ENCODE assay signal across 1 cellular context in the genomic region with DNA sequence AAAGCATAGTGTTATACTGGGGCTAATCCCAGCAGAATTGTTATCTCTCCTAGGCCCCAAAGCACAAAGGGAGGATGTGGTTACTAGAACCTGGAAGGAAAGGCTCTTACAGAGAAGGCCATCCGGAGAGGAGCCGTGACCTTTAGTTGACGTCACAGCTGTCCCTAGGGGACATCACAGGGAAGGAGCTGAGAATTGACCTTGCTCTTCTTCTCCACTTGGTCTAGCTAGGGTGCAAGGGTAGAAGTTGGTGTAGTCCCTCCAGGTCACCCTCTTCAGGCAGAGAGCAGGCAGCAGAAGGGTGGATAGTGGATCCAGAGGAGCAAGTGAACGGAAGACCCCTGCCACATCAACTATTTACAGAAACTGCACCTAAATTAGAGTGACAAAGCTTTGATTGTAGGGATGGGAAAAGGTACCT.
A peak's percentile ranks its signal among the peaks of the same experiment; 100 is the strongest.
TF ChIP-seq lines count a peak whose summit lies in the region.

No MANE protein-coding gene starts in this region.

TF ChIP-seq in K562, 482 proteins besides CTCF, POLR2A, EP300 and RAD21 (continued from another document and continues in another):
- TF ChIP-seq, protein P1, sequence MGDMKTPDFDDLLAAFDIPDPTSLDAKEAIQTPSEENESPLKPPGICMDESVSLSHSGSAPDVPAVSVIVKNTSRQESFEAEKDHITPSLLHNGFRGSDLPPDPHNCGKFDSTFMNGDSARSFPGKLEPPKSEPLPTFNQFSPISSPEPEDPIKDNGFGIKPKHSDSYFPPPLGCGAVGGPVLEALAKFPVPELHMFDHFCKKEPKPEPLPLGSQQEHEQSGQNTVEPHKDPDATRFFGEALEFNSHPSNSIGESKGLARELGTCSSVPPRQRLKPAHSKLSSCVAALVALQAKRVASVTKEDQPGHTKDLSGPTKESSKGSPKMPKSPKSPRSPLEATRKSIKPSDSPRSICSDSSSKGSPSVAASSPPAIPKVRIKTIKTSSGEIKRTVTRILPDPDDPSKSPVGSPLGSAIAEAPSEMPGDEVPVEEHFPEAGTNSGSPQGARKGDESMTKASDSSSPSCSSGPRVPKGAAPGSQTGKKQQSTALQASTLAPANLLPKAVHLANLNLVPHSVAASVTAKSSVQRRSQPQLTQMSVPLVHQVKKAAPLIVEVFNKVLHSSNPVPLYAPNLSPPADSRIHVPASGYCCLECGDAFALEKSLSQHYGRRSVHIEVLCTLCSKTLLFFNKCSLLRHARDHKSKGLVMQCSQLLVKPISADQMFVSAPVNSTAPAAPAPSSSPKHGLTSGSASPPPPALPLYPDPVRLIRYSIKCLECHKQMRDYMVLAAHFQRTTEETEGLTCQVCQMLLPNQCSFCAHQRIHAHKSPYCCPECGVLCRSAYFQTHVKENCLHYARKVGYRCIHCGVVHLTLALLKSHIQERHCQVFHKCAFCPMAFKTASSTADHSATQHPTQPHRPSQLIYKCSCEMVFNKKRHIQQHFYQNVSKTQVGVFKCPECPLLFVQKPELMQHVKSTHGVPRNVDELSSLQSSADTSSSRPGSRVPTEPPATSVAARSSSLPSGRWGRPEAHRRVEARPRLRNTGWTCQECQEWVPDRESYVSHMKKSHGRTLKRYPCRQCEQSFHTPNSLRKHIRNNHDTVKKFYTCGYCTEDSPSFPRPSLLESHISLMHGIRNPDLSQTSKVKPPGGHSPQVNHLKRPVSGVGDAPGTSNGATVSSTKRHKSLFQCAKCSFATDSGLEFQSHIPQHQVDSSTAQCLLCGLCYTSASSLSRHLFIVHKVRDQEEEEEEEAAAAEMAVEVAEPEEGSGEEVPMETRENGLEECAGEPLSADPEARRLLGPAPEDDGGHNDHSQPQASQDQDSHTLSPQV (IDR thresholded peaks at IDR 0.05): peak; percentile 41; the same call in 1 of the 2 replicates
- no peak for TF ChIP-seq CHD2 (IDR thresholded peaks at IDR 0.05; ENCODE audit: low read depth, low read length)
- TF ChIP-seq BRF1 (IDR thresholded peaks at IDR 0.05; ENCODE audit: borderline replicate concordance, extremely low read depth, insufficient read length): no peak
- TF ChIP-seq, protein P2, sequence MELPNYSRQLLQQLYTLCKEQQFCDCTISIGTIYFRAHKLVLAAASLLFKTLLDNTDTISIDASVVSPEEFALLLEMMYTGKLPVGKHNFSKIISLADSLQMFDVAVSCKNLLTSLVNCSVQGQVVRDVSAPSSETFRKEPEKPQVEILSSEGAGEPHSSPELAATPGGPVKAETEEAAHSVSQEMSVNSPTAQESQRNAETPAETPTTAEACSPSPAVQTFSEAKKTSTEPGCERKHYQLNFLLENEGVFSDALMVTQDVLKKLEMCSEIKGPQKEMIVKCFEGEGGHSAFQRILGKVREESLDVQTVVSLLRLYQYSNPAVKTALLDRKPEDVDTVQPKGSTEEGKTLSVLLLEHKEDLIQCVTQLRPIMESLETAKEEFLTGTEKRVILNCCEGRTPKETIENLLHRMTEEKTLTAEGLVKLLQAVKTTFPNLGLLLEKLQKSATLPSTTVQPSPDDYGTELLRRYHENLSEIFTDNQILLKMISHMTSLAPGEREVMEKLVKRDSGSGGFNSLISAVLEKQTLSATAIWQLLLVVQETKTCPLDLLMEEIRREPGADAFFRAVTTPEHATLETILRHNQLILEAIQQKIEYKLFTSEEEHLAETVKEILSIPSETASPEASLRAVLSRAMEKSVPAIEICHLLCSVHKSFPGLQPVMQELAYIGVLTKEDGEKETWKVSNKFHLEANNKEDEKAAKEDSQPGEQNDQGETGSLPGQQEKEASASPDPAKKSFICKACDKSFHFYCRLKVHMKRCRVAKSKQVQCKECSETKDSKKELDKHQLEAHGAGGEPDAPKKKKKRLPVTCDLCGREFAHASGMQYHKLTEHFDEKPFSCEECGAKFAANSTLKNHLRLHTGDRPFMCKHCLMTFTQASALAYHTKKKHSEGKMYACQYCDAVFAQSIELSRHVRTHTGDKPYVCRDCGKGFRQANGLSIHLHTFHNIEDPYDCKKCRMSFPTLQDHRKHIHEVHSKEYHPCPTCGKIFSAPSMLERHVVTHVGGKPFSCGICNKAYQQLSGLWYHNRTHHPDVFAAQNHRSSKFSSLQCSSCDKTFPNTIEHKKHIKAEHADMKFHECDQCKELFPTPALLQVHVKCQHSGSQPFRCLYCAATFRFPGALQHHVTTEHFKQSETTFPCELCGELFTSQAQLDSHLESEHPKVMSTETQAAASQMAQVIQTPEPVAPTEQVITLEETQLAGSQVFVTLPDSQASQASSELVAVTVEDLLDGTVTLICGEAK (IDR thresholded peaks at IDR 0.05): peak; percentile 88
- TF ChIP-seq, protein P2 (CRISPR knock-in tag; IDR thresholded peaks at IDR 0.05): no peak
- no peak for TF ChIP-seq ZC3H8 (IDR thresholded peaks at IDR 0.05)
- TF ChIP-seq SMARCB1 (IDR thresholded peaks at IDR 0.05; ENCODE audit: insufficient read length, low read depth): no peak
- TF ChIP-seq JUNB (CRISPR knock-in tag; conservative IDR thresholded peaks at IDR 0.05): no peak
- TF ChIP-seq, protein P3, sequence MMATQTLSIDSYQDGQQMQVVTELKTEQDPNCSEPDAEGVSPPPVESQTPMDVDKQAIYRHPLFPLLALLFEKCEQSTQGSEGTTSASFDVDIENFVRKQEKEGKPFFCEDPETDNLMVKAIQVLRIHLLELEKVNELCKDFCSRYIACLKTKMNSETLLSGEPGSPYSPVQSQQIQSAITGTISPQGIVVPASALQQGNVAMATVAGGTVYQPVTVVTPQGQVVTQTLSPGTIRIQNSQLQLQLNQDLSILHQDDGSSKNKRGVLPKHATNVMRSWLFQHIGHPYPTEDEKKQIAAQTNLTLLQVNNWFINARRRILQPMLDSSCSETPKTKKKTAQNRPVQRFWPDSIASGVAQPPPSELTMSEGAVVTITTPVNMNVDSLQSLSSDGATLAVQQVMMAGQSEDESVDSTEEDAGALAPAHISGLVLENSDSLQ (IDR thresholded peaks at IDR 0.05): peak; percentile 68
- TF ChIP-seq, protein P4, sequence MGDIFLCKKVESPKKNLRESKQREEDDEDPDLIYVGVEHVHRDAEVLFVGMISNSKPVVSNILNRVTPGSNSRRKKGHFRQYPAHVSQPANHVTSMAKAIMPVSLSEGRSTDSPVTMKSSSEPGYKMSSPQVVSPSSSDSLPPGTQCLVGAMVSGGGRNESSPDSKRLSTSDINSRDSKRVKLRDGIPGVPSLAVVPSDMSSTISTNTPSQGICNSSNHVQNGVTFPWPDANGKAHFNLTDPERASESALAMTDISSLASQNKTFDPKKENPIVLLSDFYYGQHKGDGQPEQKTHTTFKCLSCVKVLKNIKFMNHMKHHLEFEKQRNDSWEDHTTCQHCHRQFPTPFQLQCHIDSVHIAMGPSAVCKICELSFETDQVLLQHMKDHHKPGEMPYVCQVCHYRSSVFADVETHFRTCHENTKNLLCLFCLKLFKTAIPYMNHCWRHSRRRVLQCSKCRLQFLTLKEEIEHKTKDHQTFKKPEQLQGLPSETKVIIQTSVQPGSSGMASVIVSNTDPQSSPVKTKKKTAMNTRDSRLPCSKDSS (IDR thresholded peaks at IDR 0.05; ENCODE audit: low read depth, partially characterized antibody): no peak
- no peak for TF ChIP-seq ARHGAP35 (IDR thresholded peaks at IDR 0.05; ENCODE audit: partially characterized antibody)
- TF ChIP-seq, protein P5, sequence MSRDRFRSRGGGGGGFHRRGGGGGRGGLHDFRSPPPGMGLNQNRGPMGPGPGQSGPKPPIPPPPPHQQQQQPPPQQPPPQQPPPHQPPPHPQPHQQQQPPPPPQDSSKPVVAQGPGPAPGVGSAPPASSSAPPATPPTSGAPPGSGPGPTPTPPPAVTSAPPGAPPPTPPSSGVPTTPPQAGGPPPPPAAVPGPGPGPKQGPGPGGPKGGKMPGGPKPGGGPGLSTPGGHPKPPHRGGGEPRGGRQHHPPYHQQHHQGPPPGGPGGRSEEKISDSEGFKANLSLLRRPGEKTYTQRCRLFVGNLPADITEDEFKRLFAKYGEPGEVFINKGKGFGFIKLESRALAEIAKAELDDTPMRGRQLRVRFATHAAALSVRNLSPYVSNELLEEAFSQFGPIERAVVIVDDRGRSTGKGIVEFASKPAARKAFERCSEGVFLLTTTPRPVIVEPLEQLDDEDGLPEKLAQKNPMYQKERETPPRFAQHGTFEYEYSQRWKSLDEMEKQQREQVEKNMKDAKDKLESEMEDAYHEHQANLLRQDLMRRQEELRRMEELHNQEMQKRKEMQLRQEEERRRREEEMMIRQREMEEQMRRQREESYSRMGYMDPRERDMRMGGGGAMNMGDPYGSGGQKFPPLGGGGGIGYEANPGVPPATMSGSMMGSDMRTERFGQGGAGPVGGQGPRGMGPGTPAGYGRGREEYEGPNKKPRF (IDR thresholded peaks at IDR 0.05; ENCODE audit: low read depth, low read length): no peak
- no peak for TF ChIP-seq BDP1 (IDR thresholded peaks at IDR 0.05; ENCODE audit: insufficient read depth, insufficient read length)
- TF ChIP-seq SMARCC2 (IDR thresholded peaks at IDR 0.05; ENCODE audit: low read depth): 0 out of 2 replicates have a peak, but pooled peaks have one; percentile 5
- no peak for TF ChIP-seq MCM5 (IDR thresholded peaks at IDR 0.05; ENCODE audit: low read depth)
- TF ChIP-seq, protein P6, sequence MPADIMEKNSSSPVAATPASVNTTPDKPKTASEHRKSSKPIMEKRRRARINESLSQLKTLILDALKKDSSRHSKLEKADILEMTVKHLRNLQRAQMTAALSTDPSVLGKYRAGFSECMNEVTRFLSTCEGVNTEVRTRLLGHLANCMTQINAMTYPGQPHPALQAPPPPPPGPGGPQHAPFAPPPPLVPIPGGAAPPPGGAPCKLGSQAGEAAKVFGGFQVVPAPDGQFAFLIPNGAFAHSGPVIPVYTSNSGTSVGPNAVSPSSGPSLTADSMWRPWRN (IDR thresholded peaks at IDR 0.05; ENCODE audit: low read depth): 0 out of 2 replicates have a peak, but pooled peaks have one; percentile 19
- TF ChIP-seq ZNF699 (CRISPR knock-in tag; IDR thresholded peaks at IDR 0.05; ENCODE audit: insufficient replicate concordance): no peak
- TF ChIP-seq LEF1 (IDR thresholded peaks at IDR 0.05): peak; percentile 67; the same call in 1 of the 2 replicates
- no peak for TF ChIP-seq POLR2B (IDR thresholded peaks at IDR 0.05; ENCODE audit: low read depth, partially characterized antibody)
- no peak for TF ChIP-seq RFX7 (CRISPR knock-in tag; IDR thresholded peaks at IDR 0.05)
- no peak for TF ChIP-seq PTRF (tag; IDR thresholded peaks at IDR 0.05)
- 0 out of 4 replicates have a peak, but pooled peaks of 1 of the 2 experiments have one; percentile 43 for TF ChIP-seq ARNT (IDR thresholded peaks at IDR 0.05)
- TF ChIP-seq, protein P7, sequence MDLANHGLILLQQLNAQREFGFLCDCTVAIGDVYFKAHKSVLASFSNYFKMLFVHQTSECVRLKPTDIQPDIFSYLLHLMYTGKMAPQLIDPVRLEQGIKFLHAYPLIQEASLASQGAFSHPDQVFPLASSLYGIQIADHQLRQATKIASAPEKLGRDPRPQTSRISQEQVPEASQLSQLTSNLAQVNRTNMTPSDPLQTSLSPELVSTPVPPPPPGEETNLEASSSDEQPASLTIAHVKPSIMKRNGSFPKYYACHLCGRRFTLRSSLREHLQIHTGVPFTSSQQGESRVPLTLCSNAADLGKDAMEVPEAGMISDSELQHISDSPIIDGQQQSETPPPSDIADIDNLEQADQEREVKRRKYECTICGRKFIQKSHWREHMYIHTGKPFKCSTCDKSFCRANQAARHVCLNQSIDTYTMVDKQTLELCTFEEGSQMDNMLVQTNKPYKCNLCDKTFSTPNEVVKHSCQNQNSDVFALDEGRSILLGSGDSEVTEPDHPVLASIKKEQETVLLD (IDR thresholded peaks at IDR 0.05): no peak; the same call in 1 of the 2 replicates
- TF ChIP-seq ERF (CRISPR knock-in tag; IDR thresholded peaks at IDR 0.05): no peak
- TF ChIP-seq NEUROD1 (IDR thresholded peaks at IDR 0.05; ENCODE audit: borderline replicate concordance, low read depth, low read length, partially characterized antibody): no peak
- TF ChIP-seq HNRNPL (IDR thresholded peaks at IDR 0.05; ENCODE audit: low read depth, low read length): no peak
- TF ChIP-seq HDAC1 (IDR thresholded peaks at IDR 0.05): peak in 1 of 2 experiments; percentile 50; a peak in 2 of 4 replicates
- TF ChIP-seq TEAD4 (IDR thresholded peaks at IDR 0.05; ENCODE audit: low read length): no peak; the same call in 1 of the 2 replicates
- TF ChIP-seq TEAD4 (CRISPR knock-in tag; IDR thresholded peaks at IDR 0.05; ENCODE audit: borderline replicate concordance): no peak
- TF ChIP-seq, protein P8, sequence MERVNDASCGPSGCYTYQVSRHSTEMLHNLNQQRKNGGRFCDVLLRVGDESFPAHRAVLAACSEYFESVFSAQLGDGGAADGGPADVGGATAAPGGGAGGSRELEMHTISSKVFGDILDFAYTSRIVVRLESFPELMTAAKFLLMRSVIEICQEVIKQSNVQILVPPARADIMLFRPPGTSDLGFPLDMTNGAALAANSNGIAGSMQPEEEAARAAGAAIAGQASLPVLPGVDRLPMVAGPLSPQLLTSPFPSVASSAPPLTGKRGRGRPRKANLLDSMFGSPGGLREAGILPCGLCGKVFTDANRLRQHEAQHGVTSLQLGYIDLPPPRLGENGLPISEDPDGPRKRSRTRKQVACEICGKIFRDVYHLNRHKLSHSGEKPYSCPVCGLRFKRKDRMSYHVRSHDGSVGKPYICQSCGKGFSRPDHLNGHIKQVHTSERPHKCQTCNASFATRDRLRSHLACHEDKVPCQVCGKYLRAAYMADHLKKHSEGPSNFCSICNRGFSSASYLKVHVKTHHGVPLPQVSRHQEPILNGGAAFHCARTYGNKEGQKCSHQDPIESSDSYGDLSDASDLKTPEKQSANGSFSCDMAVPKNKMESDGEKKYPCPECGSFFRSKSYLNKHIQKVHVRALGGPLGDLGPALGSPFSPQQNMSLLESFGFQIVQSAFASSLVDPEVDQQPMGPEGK (CRISPR knock-in tag; IDR thresholded peaks at IDR 0.05; ENCODE audit: borderline replicate concordance): no peak
- no peak for TF ChIP-seq C11orf30 (IDR thresholded peaks at IDR 0.05; ENCODE audit: low read depth)
- no peak for TF ChIP-seq NCOA4 (IDR thresholded peaks at IDR 0.05; ENCODE audit: partially characterized antibody)
- no peak for TF ChIP-seq JUN (IDR thresholded peaks at IDR 0.05; ENCODE audit: borderline replicate concordance, low read depth, low read length)
- no peak for TF ChIP-seq JUN (CRISPR knock-in tag; IDR thresholded peaks at IDR 0.05; ENCODE audit: borderline replicate concordance)
